1 cellular context compared by ENCODE assay signal in genomic region chr9:37942616-37943328, GRCh38.
TF ChIP-seq lines count a peak whose summit lies in the region.

No MANE protein-coding gene starts in this region.

TF ChIP-seq in A549, 52 proteins besides CTCF, POLR2A, EP300 and RAD21 (continued from another document):
- TF ChIP-seq, protein P1, sequence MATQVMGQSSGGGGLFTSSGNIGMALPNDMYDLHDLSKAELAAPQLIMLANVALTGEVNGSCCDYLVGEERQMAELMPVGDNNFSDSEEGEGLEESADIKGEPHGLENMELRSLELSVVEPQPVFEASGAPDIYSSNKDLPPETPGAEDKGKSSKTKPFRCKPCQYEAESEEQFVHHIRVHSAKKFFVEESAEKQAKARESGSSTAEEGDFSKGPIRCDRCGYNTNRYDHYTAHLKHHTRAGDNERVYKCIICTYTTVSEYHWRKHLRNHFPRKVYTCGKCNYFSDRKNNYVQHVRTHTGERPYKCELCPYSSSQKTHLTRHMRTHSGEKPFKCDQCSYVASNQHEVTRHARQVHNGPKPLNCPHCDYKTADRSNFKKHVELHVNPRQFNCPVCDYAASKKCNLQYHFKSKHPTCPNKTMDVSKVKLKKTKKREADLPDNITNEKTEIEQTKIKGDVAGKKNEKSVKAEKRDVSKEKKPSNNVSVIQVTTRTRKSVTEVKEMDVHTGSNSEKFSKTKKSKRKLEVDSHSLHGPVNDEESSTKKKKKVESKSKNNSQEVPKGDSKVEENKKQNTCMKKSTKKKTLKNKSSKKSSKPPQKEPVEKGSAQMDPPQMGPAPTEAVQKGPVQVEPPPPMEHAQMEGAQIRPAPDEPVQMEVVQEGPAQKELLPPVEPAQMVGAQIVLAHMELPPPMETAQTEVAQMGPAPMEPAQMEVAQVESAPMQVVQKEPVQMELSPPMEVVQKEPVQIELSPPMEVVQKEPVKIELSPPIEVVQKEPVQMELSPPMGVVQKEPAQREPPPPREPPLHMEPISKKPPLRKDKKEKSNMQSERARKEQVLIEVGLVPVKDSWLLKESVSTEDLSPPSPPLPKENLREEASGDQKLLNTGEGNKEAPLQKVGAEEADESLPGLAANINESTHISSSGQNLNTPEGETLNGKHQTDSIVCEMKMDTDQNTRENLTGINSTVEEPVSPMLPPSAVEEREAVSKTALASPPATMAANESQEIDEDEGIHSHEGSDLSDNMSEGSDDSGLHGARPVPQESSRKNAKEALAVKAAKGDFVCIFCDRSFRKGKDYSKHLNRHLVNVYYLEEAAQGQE (IDR thresholded peaks at IDR 0.05): no peak
- TF ChIP-seq, protein P2, sequence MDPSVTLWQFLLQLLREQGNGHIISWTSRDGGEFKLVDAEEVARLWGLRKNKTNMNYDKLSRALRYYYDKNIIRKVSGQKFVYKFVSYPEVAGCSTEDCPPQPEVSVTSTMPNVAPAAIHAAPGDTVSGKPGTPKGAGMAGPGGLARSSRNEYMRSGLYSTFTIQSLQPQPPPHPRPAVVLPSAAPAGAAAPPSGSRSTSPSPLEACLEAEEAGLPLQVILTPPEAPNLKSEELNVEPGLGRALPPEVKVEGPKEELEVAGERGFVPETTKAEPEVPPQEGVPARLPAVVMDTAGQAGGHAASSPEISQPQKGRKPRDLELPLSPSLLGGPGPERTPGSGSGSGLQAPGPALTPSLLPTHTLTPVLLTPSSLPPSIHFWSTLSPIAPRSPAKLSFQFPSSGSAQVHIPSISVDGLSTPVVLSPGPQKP (IDR thresholded peaks at IDR 0.05; ENCODE audit: low read depth, low read length): no peak
- TF ChIP-seq EHF (CRISPR knock-in tag; IDR thresholded peaks at IDR 0.05) (no peak), ZFP36 (IDR thresholded peaks at IDR 0.05; ENCODE audit: borderline replicate concordance, partially characterized antibody) (no peak), TFCP2L1 (CRISPR knock-in tag; IDR thresholded peaks at IDR 0.05) (no peak), MYC (IDR thresholded peaks at IDR 0.05; ENCODE audit: borderline replicate concordance, low read length) (no peak), RCOR1 (IDR thresholded peaks at IDR 0.05; ENCODE audit: low read depth, low read length) (no peak), SREBF2 (IDR thresholded peaks at IDR 0.05) (no peak), MAFK (IDR thresholded peaks at IDR 0.05; ENCODE audit: partially characterized antibody) (no peak)
